20 cellular contexts compared by ENCODE assay signal in the genomic region with DNA sequence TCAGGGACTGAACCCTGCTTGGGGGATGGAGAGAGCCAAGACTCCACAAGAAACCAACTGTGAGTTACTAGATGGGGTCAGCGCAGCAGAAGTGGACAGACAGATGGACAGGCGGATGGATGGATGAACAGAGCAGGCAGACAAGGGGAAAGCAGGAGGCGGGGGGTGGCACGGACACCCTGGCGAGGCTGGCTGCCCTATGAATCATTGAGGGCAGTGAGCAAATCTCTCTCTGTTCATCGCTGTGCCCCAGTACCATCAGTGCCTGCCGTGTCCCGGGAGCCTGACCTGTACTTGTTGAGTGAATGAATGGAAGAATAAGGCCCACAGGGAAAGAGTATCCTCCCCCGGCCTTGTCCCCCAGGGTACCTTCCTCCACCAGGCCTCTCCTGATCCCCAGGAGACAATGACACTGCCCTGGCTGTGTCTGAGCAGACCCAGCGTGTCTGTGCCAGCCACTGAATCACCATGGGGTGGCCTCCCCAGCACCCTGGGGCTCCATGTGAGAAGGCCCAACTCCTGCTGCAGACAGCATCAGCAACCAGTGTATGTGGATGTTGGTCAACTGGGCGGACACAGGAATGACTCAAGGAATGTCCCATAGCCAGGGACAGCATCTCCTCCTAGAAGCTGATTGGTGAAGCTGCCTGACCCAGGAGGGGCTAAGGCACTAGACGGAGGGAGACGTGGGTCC. TPM values are rescaled to one million over a fixed set of nuclear protein-coding genes. Genes with fewer than 3 reads are reported as not detected.
DNase-seq lines count a peak whose midpoint lies in the region; ATAC-seq, FAIRE-seq and TF ChIP-seq lines count a peak whose summit lies in the region.
"Had no signal": no experiment of that assay in that cellular context is flagged by ENCODE, and none has a peak within 500 bp of the region (broad histone marks: within the 10 kb centered on the region; RNA-seq: fewer than 3 reads in every experiment).

No MANE protein-coding gene starts in this region.

- TF ChIP-seq CTCF in IMR-90 (conservative IDR thresholded peaks at IDR 0.05; ENCODE audit: low read depth, low read length), result no peak
- TF ChIP-seq CTCF in epithelial cell of esophagus (IDR thresholded peaks at IDR 0.05; ENCODE audit: insufficient read depth, low read depth, low read length, missing control alignments), result no peak
- TF ChIP-seq CTCF in HepG2 (CRISPR knock-in tag; IDR thresholded peaks at IDR 0.05), result no peak

- H2AK5ac ChIP-seq in IMR-90 (ENCODE audit: low read depth, low read length), result peak overlapping the region; percentile 28; the same call in 1 of the 2 replicates

- no peak overlapping the region for H2BK5ac ChIP-seq in IMR-90 (ENCODE audit: low read depth, low read length, poor library complexity, severe bottlenecking)

- no TSS peak for BruUV-seq in IMR-90 (replicated peaks; lab: Mats Ljungman, UMichigan)
- no TSS peak for BruUV-seq in HepG2 (replicated peaks; lab: Mats Ljungman, UMichigan)

- POLR2A ChIA-PET in IMR-90 (lab: Charles Lee; ENCODE audit: unreplicated experiment), result no interaction called here
- POLR2A ChIA-PET in HepG2 (lab: Yijun Ruan, JAX), result no interaction called here

- H3K9me3 Mint-ChIP-seq in stimulated activated effector memory CD8-positive, alpha-beta T cell treated with anti-CD3 and anti-CD28 coated beads, Interleukin-12 subunit alpha, Interleukin-12 subunit beta, amount 100 ng/mL, for 72 hours, result no peaks in the 10 kb centered on the region
- H3K9me3 Mint-ChIP-seq: CD14-positive monocyte, GM23338 had no signal

- H3K4me2 ChIP-seq in IMR-90 (ENCODE audit: low read depth, low read length) (no peak overlapping the region), HepG2 (ENCODE audit: low read depth, low read length) (no peak overlapping the region)
- H3K4me2 ChIP-seq: GM23338 had no signal

- ATAC-seq in Right ventricle myocardium inferior, result no peak
- no peak for ATAC-seq in Right ventricle myocardium superior (ENCODE audit: poor library complexity)
- ATAC-seq in IMR-90 (ENCODE audit: low read depth), result peak; percentile 48
- no peak for ATAC-seq in stimulated activated effector memory CD8-positive, alpha-beta T cell treated with anti-CD3 and anti-CD28 coated beads, Interleukin-12 subunit alpha, Interleukin-12 subunit beta, amount 100 ng/mL, for 72 hours
- ATAC-seq in HepG2, result no peak
- ATAC-seq in HG02970 (IDR thresholded peaks at IDR 0.05; ENCODE audit: low FRiP score, unreplicated experiment), result no peak

- no peak overlapping the region for H3K23ac ChIP-seq in IMR-90 (ENCODE audit: low read depth, low read length)

- H3K27me3 ChIP-seq in IMR-90 (ENCODE audit: control insufficient read depth, insufficient read depth, low read length) (peaks cover 9% of the 10 kb centered on the region), HepG2 (ENCODE audit: control insufficient read depth in 1 of 2, insufficient read depth in 2 of 2, low read length in 2 of 2) (no peaks in the 10 kb centered on the region)
- H3K27me3 ChIP-seq: SJCRH30 had no signal

- no peak overlapping the region for H3K14ac ChIP-seq in IMR-90 (replicated peaks; ENCODE audit: low read depth, low read length)

- no peak overlapping the region for H2BK15ac ChIP-seq in IMR-90 (ENCODE audit: low read depth, low read length)

- no peak overlapping the region for H3K4me3 Mint-ChIP-seq in stimulated activated effector memory CD8-positive, alpha-beta T cell treated with anti-CD3 and anti-CD28 coated beads, Interleukin-12 subunit alpha, Interleukin-12 subunit beta, amount 100 ng/mL, for 72 hours
- H3K4me3 Mint-ChIP-seq: CD14-positive monocyte, GM23338 had no signal

- CTCF ChIA-PET in IMR-90 (lab: Yijun Ruan, JAX), result no interaction called here
- CTCF ChIA-PET in HepG2 (lab: Yijun Ruan, JAX; ENCODE audit: low intra/inter-chr PET ratio, low total read pairs), result no interaction called here

- H3K4me1 Mint-ChIP-seq in stimulated activated effector memory CD8-positive, alpha-beta T cell treated with anti-CD3 and anti-CD28 coated beads, Interleukin-12 subunit alpha, Interleukin-12 subunit beta, amount 100 ng/mL, for 72 hours, result peaks cover 6% of the 10 kb centered on the region
- H3K4me1 Mint-ChIP-seq: CD14-positive monocyte had no signal

- H3K4me3 ChIP-seq in IMR-90 (ENCODE audit: insufficient read depth, low read depth, low read length) (no peak overlapping the region), epithelial cell of esophagus (ENCODE audit: low read length) (no peak overlapping the region), HepG2 (replicated peaks in 1 of 3; ENCODE audit: insufficient read depth in 1 of 3, low read depth in 2 of 3, low read length in 3 of 3) (no peak overlapping the region)
- H3K4me3 ChIP-seq: GM23338, SJCRH30 had no signal

- no peak overlapping the region for H2BK120ac ChIP-seq in IMR-90 (ENCODE audit: low read depth, low read length)

- H4K20me1 ChIP-seq in IMR-90 (ENCODE audit: insufficient read depth, low read length), result no peaks in the 10 kb centered on the region
- H4K20me1 ChIP-seq in HepG2 (ENCODE audit: insufficient read depth, low read length), result no peaks in the 10 kb centered on the region

- no peak overlapping the region for H4K8ac ChIP-seq in IMR-90 (ENCODE audit: low read depth in 2 of 2, low read length in 2 of 2)

- H3K18ac ChIP-seq in IMR-90 (ENCODE audit: low read depth, low read length), result no peak overlapping the region

- TF ChIP-seq RAD21 in IMR-90 (IDR thresholded peaks at IDR 0.05; ENCODE audit: low read length) (no peak), HepG2 (CRISPR knock-in tag; IDR thresholded peaks at IDR 0.05) (no peak)

- 0 out of 2 replicates have a peak, but pooled peaks cover 4% of the 10 kb centered on the region for H3K9me1 ChIP-seq in IMR-90 (ENCODE audit: insufficient read depth, low read length)

- H4K5ac ChIP-seq in IMR-90 (ENCODE audit: low read depth, low read length), result no peak overlapping the region

- no peak overlapping the region for H2BK20ac ChIP-seq in IMR-90 (ENCODE audit: low read depth, low read length)

- H2AFZ ChIP-seq in IMR-90 (replicated peaks; ENCODE audit: low read length, poor library complexity) (peak overlapping the region; percentile 51), HepG2 (ENCODE audit: low read length) (no peak overlapping the region)
- H2AFZ ChIP-seq: GM23338 had no signal

- H3K79me1 ChIP-seq in IMR-90 (ENCODE audit: low read depth in 1 of 2, low read length in 2 of 2), result no peaks in the 10 kb centered on the region

- peaks cover 12% of the 10 kb centered on the region for H3K36me3 Mint-ChIP-seq in stimulated activated effector memory CD8-positive, alpha-beta T cell treated with anti-CD3 and anti-CD28 coated beads, Interleukin-12 subunit alpha, Interleukin-12 subunit beta, amount 100 ng/mL, for 72 hours

- H3K4ac ChIP-seq in IMR-90 (ENCODE audit: low read depth, low read length), result no peak overlapping the region

- H3K9me3 ChIP-seq in IMR-90 (ENCODE audit: control insufficient read depth, insufficient read depth, low read length) (no peaks in the 10 kb centered on the region), HepG2 (ENCODE audit: low read length) (no peaks in the 10 kb centered on the region)
- H3K9me3 ChIP-seq: SJCRH30 had no signal

- dilution Hi-C loops in IMR-90 (cut with HindIII; ENCODE audit: low sequenced_read_pairs, unreplicated experiment), result no loop called here

- no peak for TF ChIP-seq POLR2A in IMR-90 (IDR thresholded peaks at IDR 0.05; ENCODE audit: low read depth, low read length)
- TF ChIP-seq POLR2A in HepG2 (IDR thresholded peaks at IDR 0.05; ENCODE audit: insufficient read depth in 1 of 2, low read depth in 2 of 2, low read length in 2 of 2), result no peak

- 80% methylated on average over 4 of the region's 13 CpGs; no CpG with 5 or more reads in 1 of the 2 experiments for WGBS in IMR-90 (ENCODE audit: extremely low coverage in 2 of 2, insufficient read length in 1 of 2), 2 experiments
- 94% methylated on average over 13 of the region's 13 CpGs for WGBS in HepG2 (ENCODE audit: low lambda C conversion rate)

- H3K9ac ChIP-seq in IMR-90 (ENCODE audit: low read depth, low read length) (no peak overlapping the region), HepG2 (ENCODE audit: insufficient read depth, low read depth, low read length) (no peak overlapping the region)

- DNase-seq in Right ventricle myocardium inferior (ENCODE audit: missing footprints), result peak; percentile 23
- no peak for DNase-seq in Right ventricle myocardium superior
- no peak for DNase-seq in IMR-90
- DNase-seq in epithelial cell of esophagus (ENCODE audit: low read depth), result peak; percentile 32
- no peak for DNase-seq in stimulated activated effector memory CD8-positive, alpha-beta T cell treated with anti-CD3 and anti-CD28 coated beads, Interleukin-12 subunit alpha, Interleukin-12 subunit beta, amount 100 ng/mL, for 72 hours (ENCODE audit: low spot score in 2 of 2)
- no peak for DNase-seq in HepG2 (ENCODE audit: low spot score)
- no peak for DNase-seq in stimulated activated CD4-positive, alpha-beta T cell treated with anti-CD3 and anti-CD28 coated beads, Interleukin-4, amount 100 ng/mL, for 24 hours
- DNase-seq: AML-193; COR-L47; NCI-H187 treated with DMSO at 0.1 percent for 48 hours; NCI-H446 treated with DMSO at 0.1 percent for 48 hours; NK-92 treated with Interleukin-12 subunit alpha and Interleukin-12 subunit beta, amount 100 ng/mL, for 24 hours; RPMI8226; SJCRH30 had no signal

- peak overlapping the region; percentile 85 for H3K27ac Mint-ChIP-seq in stimulated activated effector memory CD8-positive, alpha-beta T cell treated with anti-CD3 and anti-CD28 coated beads, Interleukin-12 subunit alpha, Interleukin-12 subunit beta, amount 100 ng/mL, for 72 hours
- H3K27ac Mint-ChIP-seq: GM23338 had no signal

- no peak overlapping the region for H3K27ac ChIP-seq in IMR-90 (ENCODE audit: insufficient read depth, low read length)
- no peak overlapping the region for H3K27ac ChIP-seq in HepG2 (ENCODE audit: extremely low read length, insufficient read depth, low read length)
- H3K27ac ChIP-seq: SJCRH30 had no signal

- no peaks in the 10 kb centered on the region for H3K79me2 ChIP-seq in HepG2 (ENCODE audit: insufficient read depth, low read length)

- in situ Hi-C loops in IMR-90 (cut with MboI; ENCODE audit: low sequenced_read_pairs) (no loop called here), HepG2 (cut with HindIII; ENCODE audit: extremely low pct_ligation_motif_present, low pct_unique_long_range_greater_than_20kb) (no loop called here)

- H2AK9ac ChIP-seq in IMR-90 (replicated peaks; ENCODE audit: low read depth, low read length, poor library complexity), result peak overlapping the region; percentile 72

- intact Hi-C loops in Right ventricle myocardium inferior (cut with DNase I), result no loop called here
- intact Hi-C loops in Right ventricle myocardium superior (cut with DNase I), result no loop called here
- intact Hi-C loops in IMR-90 (cut with micrococcal nuclease), result no loop called here
- intact Hi-C loops in HepG2 (cut with micrococcal nuclease; ENCODE audit: unreplicated experiment), result no loop called here

- no peak overlapping the region for H3K56ac ChIP-seq in IMR-90 (ENCODE audit: extremely low read depth, insufficient read depth, low read length)

- no peaks in the 10 kb centered on the region for H3K4me1 ChIP-seq in IMR-90 (ENCODE audit: control insufficient read depth, insufficient read depth, low read length)
- peaks cover 26% of the 10 kb centered on the region for H3K4me1 ChIP-seq in HepG2 (ENCODE audit: insufficient read depth, low read length)
- H3K4me1 ChIP-seq: SJCRH30 had no signal

- FAIRE-seq in HepG2 (lab: Jason Lieb, UNC), result no peak
- FAIRE-seq: A204.1 had no signal

- TF ChIP-seq EP300 in HepG2 (IDR thresholded peaks at IDR 0.05; ENCODE audit: low read depth in 2 of 2, low read length in 2 of 2), result no peak
- TF ChIP-seq EP300 in HepG2 (CRISPR knock-in tag; IDR thresholded peaks at IDR 0.05; ENCODE audit: borderline replicate concordance), result no peak

- no peaks in the 10 kb centered on the region for H3K36me3 ChIP-seq in IMR-90 (ENCODE audit: control insufficient read depth, insufficient read depth, low read length)
- peaks cover 17 to 41% of the 10 kb centered on the region in 2 experiments; a peak in 4 of 5 replicates for H3K36me3 ChIP-seq in HepG2 (replicated peaks in 1 of 2; ENCODE audit: control insufficient read depth in 1 of 2, insufficient read depth in 2 of 2, low read length in 2 of 2)
- H3K36me3 ChIP-seq: SJCRH30 had no signal

- H4K91ac ChIP-seq in IMR-90 (ENCODE audit: insufficient read depth, low read depth, low read length), result no peak overlapping the region

RNA-seq across cellular contexts. Expression of gene KLHL35, which starts 5.1 kb away (rescaled TPM):
- total RNA-seq in Right ventricle myocardium inferior (0.68 TPM), Right ventricle myocardium superior (0.48 TPM), IMR-90 (2012; rRNA removed) (1.4 and 1.6 TPM in 2 replicates), HepG2 (2016; rRNA removed; fragmentation: Illumina TruSeq; extraction: Trizol) (not detected in 2 replicates)
- polyA plus RNA-seq in IMR-90 (2012; rRNA removed) (3.3 TPM in 2 replicates), HepG2 (2011; rRNA removed) (not detected in 2 replicates)
- 2.1 and 6.1 TPM in 2 replicates for polyA plus RNA-seq in IMR-90 (2012; cell fraction: cytosol; rRNA removed)
- polyA plus RNA-seq in IMR-90 (2012; cell fraction: nucleus; rRNA removed; ENCODE audit: low replicate concordance), result 4.0 and 10.4 TPM in 2 replicates
- total RNA-seq in HepG2 (2016; cell fraction: cytosol; rRNA removed; fragmentation: Illumina TruSeq; extraction: Trizol; ENCODE audit: low read depth), result not detected in 2 replicates
- total RNA-seq in HepG2 (2016; cell fraction: insoluble cytoplasmic fraction; rRNA removed; fragmentation: Illumina TruSeq; extraction: Trizol), result not detected in 2 replicates
- total RNA-seq in HepG2 (2016; cell fraction: membrane; rRNA removed; fragmentation: Illumina TruSeq; extraction: Trizol), result not detected in 2 replicates
- total RNA-seq in HepG2 (2016; cell fraction: nucleus; rRNA removed; fragmentation: Illumina TruSeq; extraction: Trizol), result not detected in 2 replicates
- 0.03 TPM in 1 of 2 replicates, not detected in the other for polyA plus RNA-seq in HepG2 (2011; cell fraction: cytosol; rRNA removed)
- polyA plus RNA-seq in HepG2 (2011; cell fraction: nucleus; rRNA removed), result 0.10 and 0.14 TPM in 2 replicates
- polyA plus RNA-seq in HepG2 (2012), result 0.12 TPM in 1 of 2 replicates, not detected in the other
- polyA plus RNA-seq in HepG2 (2016; cell fraction: cytosol; fragmentation: Illumina TruSeq; extraction: Trizol; ENCODE audit: low read depth), result not detected in 2 replicates
- not detected in 2 replicates for polyA plus RNA-seq in HepG2 (2016; cell fraction: insoluble cytoplasmic fraction; fragmentation: Illumina TruSeq; extraction: Trizol; ENCODE audit: low read depth)
- polyA plus RNA-seq in HepG2 (2016; cell fraction: membrane; fragmentation: Illumina TruSeq; extraction: Trizol; ENCODE audit: low read depth), result not detected in 2 replicates
- polyA plus RNA-seq in HepG2 (2016; cell fraction: nucleus; fragmentation: Illumina TruSeq; extraction: Trizol; ENCODE audit: insufficient read depth, low read depth), result 1.3 TPM in 1 of 2 replicates, not detected in the other
- polyA minus RNA-seq in HepG2 (2011; rRNA and poly(A)+ RNA removed; ENCODE audit: low replicate concordance), result 9.7 TPM in 1 of 2 replicates, not detected in the other
- 0.70 TPM in 1 of 2 replicates, not detected in the other for polyA minus RNA-seq in HepG2 (2011; cell fraction: cytosol; rRNA and poly(A)+ RNA removed)
- 0.64 TPM in 1 of 2 replicates, not detected in the other for polyA minus RNA-seq in HepG2 (2011; cell fraction: nucleus; rRNA and poly(A)+ RNA removed)
- total RNA-seq: G401, HT1080, SJCRH30 had no signal

RNA-seq across cellular contexts. Expression of gene RPS3, which starts 38.8 kb away (rescaled TPM):
- total RNA-seq in Right ventricle myocardium inferior, result 972 TPM
- 827 TPM for total RNA-seq in Right ventricle myocardium superior
- total RNA-seq in IMR-90 (2012; rRNA removed), result 2,360 and 3,444 TPM in 2 replicates
- polyA plus RNA-seq in IMR-90 (2012; rRNA removed), result 2,477 and 2,872 TPM in 2 replicates
- polyA plus RNA-seq in IMR-90 (2012; cell fraction: cytosol; rRNA removed), result 2,410 and 4,196 TPM in 2 replicates
- 593 and 1,092 TPM in 2 replicates for polyA plus RNA-seq in IMR-90 (2012; cell fraction: nucleus; rRNA removed; ENCODE audit: low replicate concordance)
- 2,143 and 2,814 TPM in 2 replicates for total RNA-seq in HepG2 (2016; rRNA removed; fragmentation: Illumina TruSeq; extraction: Trizol)
- total RNA-seq in HepG2 (2016; cell fraction: cytosol; rRNA removed; fragmentation: Illumina TruSeq; extraction: Trizol; ENCODE audit: low read depth), result 3,026 and 3,837 TPM in 2 replicates
- 2,366 and 2,701 TPM in 2 replicates for total RNA-seq in HepG2 (2016; cell fraction: insoluble cytoplasmic fraction; rRNA removed; fragmentation: Illumina TruSeq; extraction: Trizol)
- 5,197 and 5,735 TPM in 2 replicates for total RNA-seq in HepG2 (2016; cell fraction: membrane; rRNA removed; fragmentation: Illumina TruSeq; extraction: Trizol)
- 799 and 826 TPM in 2 replicates for total RNA-seq in HepG2 (2016; cell fraction: nucleus; rRNA removed; fragmentation: Illumina TruSeq; extraction: Trizol)
- 3,295 and 3,616 TPM in 2 replicates for polyA plus RNA-seq in HepG2 (2011; rRNA removed)
- 3,790 and 3,975 TPM in 2 replicates for polyA plus RNA-seq in HepG2 (2011; cell fraction: cytosol; rRNA removed)
- 1,120 and 1,329 TPM in 2 replicates for polyA plus RNA-seq in HepG2 (2011; cell fraction: nucleus; rRNA removed)
- 4,677 and 5,383 TPM in 2 replicates for polyA plus RNA-seq in HepG2 (2012)
- polyA plus RNA-seq in HepG2 (2016; cell fraction: cytosol; fragmentation: Illumina TruSeq; extraction: Trizol; ENCODE audit: low read depth), result 4,653 and 5,328 TPM in 2 replicates
- 3,740 and 3,849 TPM in 2 replicates for polyA plus RNA-seq in HepG2 (2016; cell fraction: insoluble cytoplasmic fraction; fragmentation: Illumina TruSeq; extraction: Trizol; ENCODE audit: low read depth)
- polyA plus RNA-seq in HepG2 (2016; cell fraction: membrane; fragmentation: Illumina TruSeq; extraction: Trizol; ENCODE audit: low read depth), result 7,247 and 7,550 TPM in 2 replicates
- 2,020 and 2,028 TPM in 2 replicates for polyA plus RNA-seq in HepG2 (2016; cell fraction: nucleus; fragmentation: Illumina TruSeq; extraction: Trizol; ENCODE audit: insufficient read depth, low read depth)
- 1,170 and 2,337 TPM in 2 replicates for polyA minus RNA-seq in HepG2 (2011; rRNA and poly(A)+ RNA removed; ENCODE audit: low replicate concordance)
- 547 and 597 TPM in 2 replicates for polyA minus RNA-seq in HepG2 (2011; cell fraction: cytosol; rRNA and poly(A)+ RNA removed)
- 281 and 352 TPM in 2 replicates for polyA minus RNA-seq in HepG2 (2011; cell fraction: nucleus; rRNA and poly(A)+ RNA removed)

Comparison
In these comparisons a context has a peak if more than half of its experiments do, and no peak if none do; other contexts are left out.
1. DNase-seq: peak in Right ventricle myocardium inferior (single experiment) and epithelial cell of esophagus (single experiment); none in Right ventricle myocardium superior (single experiment), IMR-90 (single experiment), stimulated activated effector memory CD8-positive, alpha-beta T cell treated with anti-CD3 and anti-CD28 coated beads, Interleukin-12 subunit alpha, Interleukin-12 subunit beta, amount 100 ng/mL, for 72 hours (0 of 2), HepG2 (single experiment) and stimulated activated CD4-positive, alpha-beta T cell treated with anti-CD3 and anti-CD28 coated beads, Interleukin-4, amount 100 ng/mL, for 24 hours (single experiment).